Comparison of ENCODE assay signal across 8 cellular contexts in genomic region chr10:56360583-56360966, GRCh38. TPM values are rescaled to one million over a fixed set of nuclear protein-coding genes. Genes with fewer than 3 reads are reported as not detected.
A peak's percentile ranks its signal among the peaks of the same experiment; 100 is the strongest.
DNase-seq lines count a peak whose midpoint lies in the region; ATAC-seq and TF ChIP-seq lines count a peak whose summit lies in the region.

No MANE protein-coding gene starts in this region.

- peak overlapping the region; percentile 89 for H3K4me3 ChIP-seq in AG10803 (ENCODE audit: low read length)
- peak overlapping the region; percentile 40 for H3K4me3 ChIP-seq in KMS-11 (IDR thresholded peaks at IDR 0.05; ENCODE audit: insufficient read depth, low read depth, low read length)
- peak overlapping the region; percentile 41 to 98 (median 77) for H3K4me3 ChIP-seq in dorsolateral prefrontal cortex

- ATAC-seq in naive thymus-derived CD8-positive, alpha-beta T cell: no peak

- H3K4me1 ChIP-seq in KMS-11 (ENCODE audit: low read depth, poor library complexity, severe bottlenecking): peaks cover 8% of the 10 kb centered on the region

- no peaks in the 10 kb centered on the region for H4K20me1 ChIP-seq in KMS-11 (ENCODE audit: insufficient read depth)

- H3K27ac ChIP-seq in KMS-11 (no peak overlapping the region), dorsolateral prefrontal cortex (no peak overlapping the region)

- H3K4me2 ChIP-seq in KMS-11: peak overlapping the region; percentile 92

- H3K9me3 Mint-ChIP-seq in naive thymus-derived CD8-positive, alpha-beta T cell: no peaks in the 10 kb centered on the region

- H3K36me3 Mint-ChIP-seq in naive thymus-derived CD8-positive, alpha-beta T cell: no peaks in the 10 kb centered on the region

- H3K9ac ChIP-seq in KMS-11: peak overlapping the region; percentile 59; the same call in 1 of the 2 replicates

- DNase-seq in AG10803 (ENCODE audit: low read depth): no peak
- no peak for DNase-seq in dorsolateral prefrontal cortex
- DNase-seq in naive thymus-derived CD8-positive, alpha-beta T cell: no peak
- DNase-seq in hypothalamus (lab: John Stamatoyannopoulos, UW): no peak
- no peak for DNase-seq in NCI-H748 (lab: John Stamatoyannopoulos, UW; ENCODE audit: unreplicated experiment)
- DNase-seq in stimulated activated CD4-positive, alpha-beta T cell treated with anti-CD3 and anti-CD28 coated beads, Interleukin-1b, Interleukin-23, amount 100 ng/mL, for 48 hours: no peak
- DNase-seq in NCI-H446 treated with DMSO at 0.1 percent for 48 hours (lab: John Stamatoyannopoulos, UW): no peak

- H3K27me3 ChIP-seq in KMS-11 (ENCODE audit: insufficient read depth, low read depth) (no peaks in the 10 kb centered on the region), dorsolateral prefrontal cortex (no peaks in the 10 kb centered on the region)

- peak overlapping the region; percentile 92 to 97 (median 94) for H3K4me3 Mint-ChIP-seq in naive thymus-derived CD8-positive, alpha-beta T cell

- peaks cover 4% of the 10 kb centered on the region for H3K36me3 ChIP-seq in KMS-11 (ENCODE audit: insufficient read depth)

- intact Hi-C loops in dorsolateral prefrontal cortex (cut with DNase I): no loop called here

- H3K27me3 Mint-ChIP-seq in naive thymus-derived CD8-positive, alpha-beta T cell: no peaks in the 10 kb centered on the region

- peaks cover 12% of the 10 kb centered on the region for H3K79me2 ChIP-seq in KMS-11 (ENCODE audit: insufficient read depth, low read depth)

- peaks cover 10 to 23% (median 18%) of the 10 kb centered on the region in 4 donors for H3K4me1 Mint-ChIP-seq in naive thymus-derived CD8-positive, alpha-beta T cell

- peak overlapping the region; percentile 94 for H2AFZ ChIP-seq in KMS-11 (ENCODE audit: low read depth)

- POLR2A ChIA-PET in naive thymus-derived CD8-positive, alpha-beta T cell (lab: Charles Lee): no interaction called here

- TF ChIP-seq CTCF in AG10803 (conservative IDR thresholded peaks at IDR 0.05; ENCODE audit: low read length) (no peak), KMS-11 (conservative IDR thresholded peaks at IDR 0.05; ENCODE audit: low read depth, low read length) (no peak), dorsolateral prefrontal cortex (IDR thresholded peaks at IDR 0.05 in 54 of 56, conservative IDR thresholded peaks at IDR 0.05 in 2 of 56; ENCODE audit: low read depth in 1 of 56, partially characterized antibody in 56 of 56) (no peak)

- peak overlapping the region; percentile 63 to 91 (median 86) for H3K27ac Mint-ChIP-seq in naive thymus-derived CD8-positive, alpha-beta T cell

RNA-seq across cellular contexts. Expression of gene ZWINT, which starts 0.5 kb away (rescaled TPM):
- total RNA-seq in dorsolateral prefrontal cortex: 1 to 10 TPM in 119 of 120 experiments, under 1 TPM in 1; 0.49 to 7.1 (median 2.7) TPM
- total RNA-seq in naive thymus-derived CD8-positive, alpha-beta T cell: 1 to 10 TPM; 3.3 to 4.4 TPM
- polyA plus RNA-seq in naive thymus-derived CD8-positive, alpha-beta T cell: 1 to 10 TPM; 6.3 to 7.9 (median 6.4) TPM
